8 cellular contexts compared by ENCODE assay signal in the genomic region with DNA sequence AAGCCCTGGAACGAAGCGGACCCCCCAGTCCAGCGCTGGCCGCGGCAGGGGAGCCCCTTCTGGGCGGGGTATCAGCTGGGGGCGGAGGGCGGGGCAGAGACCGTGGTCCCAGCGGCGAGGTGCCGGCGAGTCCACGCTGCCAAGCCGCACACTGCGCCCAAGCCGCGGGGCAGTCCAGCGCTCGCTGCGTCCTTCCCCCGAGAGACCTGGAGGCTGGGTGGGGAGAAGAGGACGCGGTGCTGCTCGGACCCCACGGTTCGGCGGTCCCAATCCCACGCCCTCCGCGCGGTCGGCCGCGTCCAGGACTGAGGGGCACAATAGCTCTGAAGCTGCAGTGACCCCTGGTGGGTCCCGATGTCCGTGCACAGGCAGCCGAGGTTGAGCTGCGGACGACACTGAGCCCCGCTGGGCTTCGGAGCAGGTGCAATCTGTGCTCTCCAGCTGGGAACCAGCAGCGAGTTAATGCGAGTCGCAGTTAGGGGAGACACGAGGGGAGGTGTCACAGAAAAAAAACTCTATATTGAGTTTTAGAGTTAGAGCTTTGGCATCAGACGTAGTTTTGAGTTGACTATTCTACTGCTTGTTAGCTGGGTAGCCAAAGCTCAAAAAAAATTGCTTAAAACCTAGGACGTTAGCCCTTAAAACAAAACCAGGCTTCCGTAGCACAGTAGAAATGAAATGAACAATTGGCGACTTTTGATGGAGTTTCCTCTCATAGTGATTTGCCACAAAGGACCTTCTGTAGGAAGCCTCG. TPM values are rescaled to one million over a fixed set of nuclear protein-coding genes. Genes with fewer than 3 reads are reported as not detected.
A peak's percentile ranks its signal among the peaks of the same experiment; 100 is the strongest.
DNase-seq lines count a peak whose midpoint lies in the region; TF ChIP-seq lines count a peak whose summit lies in the region.

No MANE protein-coding gene starts in this region.

- H3K27me3 ChIP-seq in H9 (ENCODE audit: insufficient read depth, low read length): peaks cover 4% of the 10 kb centered on the region; the same call in 1 of the 2 replicates

- H2BK5ac ChIP-seq in H9 (ENCODE audit: insufficient read length, low read length): no peak overlapping the region

- no peak overlapping the region for H2BK20ac ChIP-seq in H9 (ENCODE audit: low read depth, low read length, poor library complexity, severe bottlenecking)

- peak overlapping the region; percentile 59 for H3K18ac ChIP-seq in H9 (ENCODE audit: insufficient read length, low read depth, low read length)

- no peaks in the 10 kb centered on the region for H3K36me3 Mint-ChIP-seq in activated CD4-positive, alpha-beta T cell treated with anti-CD3 and anti-CD28 coated beads, Interleukin-2, amount 10 ng/mL, durations not matched to agents 24 days and 14 days (ENCODE audit: low read depth)
- no peaks in the 10 kb centered on the region for H3K36me3 Mint-ChIP-seq in H9 (ENCODE audit: insufficient read depth in 1 of 3, low read depth in 3 of 3)

- H3K14ac ChIP-seq in H9 (ENCODE audit: insufficient read depth, low read length): no peak overlapping the region

- intact Hi-C loops in activated CD4-positive, alpha-beta T cell treated with anti-CD3 and anti-CD28 coated beads, Interleukin-2, amount 10 ng/mL, durations not matched to agents 24 days and 14 days (cut with micrococcal nuclease): loop anchor here (2.0 kb wide), 1 partner anchor 245 kb away; no protein-coding TSS in a partner anchor

- H3K36me3 ChIP-seq in SK-N-MC (ENCODE audit: insufficient read depth, low read length): no peaks in the 10 kb centered on the region

- no peaks in the 10 kb centered on the region for H3K4me1 ChIP-seq in H9 (ENCODE audit: insufficient read depth, low read length)

- H4K20me1 ChIP-seq in H9 (ENCODE audit: control insufficient read depth, insufficient read depth, insufficient read length): no peaks in the 10 kb centered on the region

- TF ChIP-seq CTCF in H9 (conservative IDR thresholded peaks at IDR 0.05): peak; percentile 91

- no peak overlapping the region for H3T11ph ChIP-seq in H9 (ENCODE audit: low read length)

- peaks cover 56% of the 10 kb centered on the region for H3K27me3 Mint-ChIP-seq in activated CD4-positive, alpha-beta T cell treated with anti-CD3 and anti-CD28 coated beads, Interleukin-2, amount 10 ng/mL, durations not matched to agents 24 days and 14 days
- H3K27me3 Mint-ChIP-seq in H9 (ENCODE audit: low read depth): peaks cover 51% of the 10 kb centered on the region

- H2BK12ac ChIP-seq in H9 (ENCODE audit: insufficient read length, low read depth, low read length): no peak overlapping the region

- peaks cover 18% of the 10 kb centered on the region for H3K23me2 ChIP-seq in H9 (ENCODE audit: insufficient read length, low read depth, low read length, poor library complexity, severe bottlenecking)

- H3K79me1 ChIP-seq in H9 (ENCODE audit: insufficient read depth, low read depth, low read length, poor library complexity, severe bottlenecking): no peaks in the 10 kb centered on the region

- H3K9me3 ChIP-seq in H9 (ENCODE audit: control insufficient read depth, low read depth, low read length): no peaks in the 10 kb centered on the region
- H3K9me3 ChIP-seq in SK-N-MC (ENCODE audit: low read depth, low read length): no peaks in the 10 kb centered on the region

- no peak overlapping the region for H2BK120ac ChIP-seq in H9 (ENCODE audit: low read depth, low read length, poor library complexity, severe bottlenecking)

- no peak overlapping the region for H4K91ac ChIP-seq in H9 (ENCODE audit: insufficient read length, low read depth, low read length)

- peaks cover 13% of the 10 kb centered on the region for H3K4me1 Mint-ChIP-seq in activated CD4-positive, alpha-beta T cell treated with anti-CD3 and anti-CD28 coated beads, Interleukin-2, amount 10 ng/mL, durations not matched to agents 24 days and 14 days
- H3K4me1 Mint-ChIP-seq in H9: peaks cover 9 to 13% of the 10 kb centered on the region in 2 experiments

- WGBS in H9 (ENCODE audit: extremely low coverage, insufficient read length, low lambda C conversion rate): no CpG with 5 or more reads among the region's 51 CpGs

- no peak overlapping the region for H2AK5ac ChIP-seq in H9 (ENCODE audit: insufficient read length, low read length)

- H2BK15ac ChIP-seq in H9 (ENCODE audit: low read depth, low read length): no peak overlapping the region

- H3K4ac ChIP-seq in H9 (ENCODE audit: low read depth, low read length): no peak overlapping the region

- no peaks in the 10 kb centered on the region for H3K79me2 ChIP-seq in H9 (ENCODE audit: insufficient read depth, low read length)

- no peak overlapping the region for H3K9ac ChIP-seq in H9 (ENCODE audit: extremely low read depth, insufficient read length, low read length)
- H3K9ac ChIP-seq in SK-N-MC (ENCODE audit: insufficient read length): no peak overlapping the region

- peak overlapping the region; percentile 82 for H3K4me3 Mint-ChIP-seq in activated CD4-positive, alpha-beta T cell treated with anti-CD3 and anti-CD28 coated beads, Interleukin-2, amount 10 ng/mL, durations not matched to agents 24 days and 14 days
- H3K4me3 Mint-ChIP-seq in H9: peak overlapping the region; percentile 80 to 88

- no peak overlapping the region for H3K56ac ChIP-seq in H9 (ENCODE audit: insufficient read length, low read depth, low read length)

- peak overlapping the region; percentile 62; the same call in 1 of the 2 replicates for H3K4me3 ChIP-seq in SK-N-MC

- no peak overlapping the region for H4K8ac ChIP-seq in H9 (replicated peaks; ENCODE audit: insufficient read length, low read depth, low read length)

- peak overlapping the region; percentile 84 for H3K4me2 ChIP-seq in H9 (ENCODE audit: insufficient read depth, insufficient read length, low read length)

- no peak overlapping the region for H4K5ac ChIP-seq in H9 (ENCODE audit: insufficient read length, low read depth, low read length)

- no peak overlapping the region for H3K27ac Mint-ChIP-seq in activated CD4-positive, alpha-beta T cell treated with anti-CD3 and anti-CD28 coated beads, Interleukin-2, amount 10 ng/mL, durations not matched to agents 24 days and 14 days
- H3K27ac Mint-ChIP-seq in H9: no peak overlapping the region

- H2AFZ ChIP-seq in H9 (ENCODE audit: low read length): no peak overlapping the region

- H3K27ac ChIP-seq in H9 (ENCODE audit: insufficient read length, low read depth, low read length) (no peak overlapping the region), SK-N-MC (no peak overlapping the region)

- DNase-seq in activated CD4-positive, alpha-beta T cell treated with anti-CD3 and anti-CD28 coated beads, Interleukin-2, amount 10 ng/mL, durations not matched to agents 24 days and 14 days: peak; percentile 79
- DNase-seq in activated CD4-positive, alpha-beta T cell treated with anti-CD3 and anti-CD28 coated beads for 1 hour: no peak
- DNase-seq in H9 (peak; percentile 87), LHCN-M2 (ENCODE audit: low read depth) (peak; percentile 33), SK-N-MC (ENCODE audit: low read depth, low spot score) (no peak), cortex of kidney (lab: John Stamatoyannopoulos, UW) (peak; percentile 15), kidney glomerular epithelial cell (lab: John Stamatoyannopoulos, UW) (peak; percentile 72)
- peak; percentile 64 for DNase-seq in stimulated activated CD4-positive, alpha-beta T cell treated with anti-CD3 and anti-CD28 coated beads, Interleukin-15, amount 100 ng/mL, for 24 hours

- H3K23ac ChIP-seq in H9 (ENCODE audit: insufficient read length, low read depth, low read length): no peak overlapping the region

- no peaks in the 10 kb centered on the region for H3K9me3 Mint-ChIP-seq in activated CD4-positive, alpha-beta T cell treated with anti-CD3 and anti-CD28 coated beads, Interleukin-2, amount 10 ng/mL, durations not matched to agents 24 days and 14 days
- no peaks in the 10 kb centered on the region for H3K9me3 Mint-ChIP-seq in H9

RNA-seq across cellular contexts. Expression of gene EPB41L4A, which starts 1.2 kb away (rescaled TPM):
- total RNA-seq in activated CD4-positive, alpha-beta T cell treated with anti-CD3 and anti-CD28 coated beads, Interleukin-2, amount 10 ng/mL, durations not matched to agents 24 days and 14 days: not detected in 2 replicates
- 4.8 and 4.9 TPM in 2 replicates for total RNA-seq in H9 (2021)
- not detected in 2 replicates for total RNA-seq in LHCN-M2 (2014; rRNA removed)
- 0.07 TPM for polyA plus RNA-seq in LHCN-M2 (2012)

Comparison
In these comparisons a context has a peak if more than half of its experiments do, and no peak if none do; other contexts are left out.
1. DNase-seq: peak in activated CD4-positive, alpha-beta T cell treated with anti-CD3 and anti-CD28 coated beads, Interleukin-2, amount 10 ng/mL, durations not matched to agents 24 days and 14 days (single experiment), H9 (single experiment), LHCN-M2 (single experiment), cortex of kidney (single experiment), kidney glomerular epithelial cell (single experiment) and stimulated activated CD4-positive, alpha-beta T cell treated with anti-CD3 and anti-CD28 coated beads, Interleukin-15, amount 100 ng/mL, for 24 hours (single experiment); none in activated CD4-positive, alpha-beta T cell treated with anti-CD3 and anti-CD28 coated beads for 1 hour (single experiment) and SK-N-MC (single experiment).